38 cellular contexts compared by ENCODE assay signal in genomic region chr19:18538115-18538514, GRCh38.
"Had no signal": no experiment of that assay in that cellular context is flagged by ENCODE, and none has a peak within 500 bp of the region (broad histone marks: within the 10 kb centered on the region; RNA-seq: fewer than 3 reads in every experiment).

No MANE protein-coding gene starts in this region.

- H3K27me3 ChIP-seq: brain microvascular endothelial cell, Peyer's patch had no signal

- H3K9me3 ChIP-seq: Peyer's patch had no signal

- H3K9ac ChIP-seq: KMS-11 had no signal

- H3K4me3 ChIP-seq: Peyer's patch had no signal

- H3K4me3 Mint-ChIP-seq: activated CD4-positive, alpha-beta memory T cell treated with anti-CD3 and anti-CD28 coated beads, Interleukin-2, amount 10 ng/mL, durations not matched to agents 7 days and 5 days; activated CD8-positive, alpha-beta memory T cell treated with anti-CD3 and anti-CD28 coated beads, Interleukin-2, amount 10 ng/mL, durations not matched to agents 7 days and 5 days; activated naive CD8-positive, alpha-beta T cell treated with anti-CD3 and anti-CD28 coated beads for 36 hours; activated T-cell treated with anti-CD3 and anti-CD28 coated beads, Interleukin-2, amount 50 U/mL, for 72 hours; activated T-helper 17 cell treated with anti-CD3 and anti-CD28 coated beads, Interleukin-2, amount 50 U/mL, for 72 hours; WTC11 had no signal

- H3K4me2 ChIP-seq: KMS-11 had no signal

- H3K27me3 Mint-ChIP-seq: activated CD4-positive, alpha-beta memory T cell treated with anti-CD3 and anti-CD28 coated beads, Interleukin-2, amount 10 ng/mL, durations not matched to agents 7 days and 5 days; activated CD8-positive, alpha-beta memory T cell treated with anti-CD3 and anti-CD28 coated beads, Interleukin-2, amount 10 ng/mL, durations not matched to agents 7 days and 5 days; activated naive CD8-positive, alpha-beta T cell treated with anti-CD3 and anti-CD28 coated beads for 36 hours; activated T-helper 17 cell treated with anti-CD3 and anti-CD28 coated beads, Interleukin-2, amount 50 U/mL, for 72 hours had no signal

- DNase-seq: activated CD4-positive, alpha-beta memory T cell treated with anti-CD3 and anti-CD28 coated beads, Interleukin-2, amount 10 ng/mL, durations not matched to agents 7 days and 5 days; activated CD4-positive, alpha-beta T cell treated with anti-CD3 and anti-CD28 coated beads for 4 hours; activated CD4-positive, alpha-beta T cell treated with anti-CD3 and anti-CD28 coated beads, Interleukin-2, amount 50 U/mL, for 1 hour; activated CD4-positive, CD25-positive, alpha-beta regulatory T cell treated with anti-CD3 and anti-CD28 coated beads, Interleukin-2, amount 50 U/mL, for 72 hours; activated CD8-positive, alpha-beta memory T cell treated with anti-CD3 and anti-CD28 coated beads for 24 hours; activated CD8-positive, alpha-beta memory T cell treated with anti-CD3 and anti-CD28 coated beads, Interleukin-2, amount 10 ng/mL, durations not matched to agents 7 days and 5 days; activated effector memory CD4-positive, alpha-beta T cell treated with anti-CD3 and anti-CD28 coated beads, Interleukin-2, amount 50 U/mL, for 16 hours; activated naive CD4-positive, alpha-beta T cell; activated naive CD4-positive, alpha-beta T cell treated with anti-CD3 and anti-CD28 coated beads, Interleukin-2, amount 50 U/mL, for 16 hours; activated naive CD8-positive, alpha-beta T cell treated with anti-CD3 and anti-CD28 coated beads for 36 hours; activated T-cell treated with anti-CD3 and anti-CD28 coated beads, Interleukin-2, amount 50 U/mL, for 1 hour; activated T-cell treated with anti-CD3 and anti-CD28 coated beads, Interleukin-2, amount 50 U/mL, for 72 hours; amniotic stem cell; aorta; brain microvascular endothelial cell; central memory CD4-positive, alpha-beta T cell; MM.1S; MV-4-11; NCI-H1092; NCI-H146; NCI-H187; NCI-H2029 treated with DMSO at 0.1 percent for 48 hours; NCI-H2107; NCI-H2171; NCI-H510A; NCI-H526; NCI-H748 treated with DMSO at 0.1 percent for 48 hours; NK-92 treated with Interleukin-12 subunit alpha and Interleukin-12 subunit beta, amount 100 ng/mL, for 24 hours; PC-3; Peyer's patch; RPMI8226; SIG-M5; SW 1271; T-helper 1 cell had no signal

- H3K9me3 Mint-ChIP-seq: activated CD4-positive, alpha-beta memory T cell treated with anti-CD3 and anti-CD28 coated beads, Interleukin-2, amount 10 ng/mL, durations not matched to agents 7 days and 5 days; activated naive CD8-positive, alpha-beta T cell treated with anti-CD3 and anti-CD28 coated beads for 36 hours; activated T-cell treated with anti-CD3 and anti-CD28 coated beads, Interleukin-2, amount 50 U/mL, for 72 hours; activated T-helper 17 cell treated with anti-CD3 and anti-CD28 coated beads, Interleukin-2, amount 50 U/mL, for 72 hours; WTC11 had no signal

- ATAC-seq: activated CD8-positive, alpha-beta memory T cell treated with anti-CD3 and anti-CD28 coated beads, Interleukin-2, amount 10 ng/mL, durations not matched to agents 7 days and 5 days; activated T-cell treated with anti-CD3 and anti-CD28 coated beads, Interleukin-2, amount 50 U/mL, for 72 hours; activated T-helper 17 cell treated with anti-CD3 and anti-CD28 coated beads, Interleukin-2, amount 50 U/mL, for 72 hours; PC-3; Right ventricle myocardium inferior; WTC11 had no signal

- H3K27ac ChIP-seq: brain microvascular endothelial cell, KMS-11, Peyer's patch had no signal

- H3K27ac Mint-ChIP-seq: activated CD4-positive, alpha-beta memory T cell treated with anti-CD3 and anti-CD28 coated beads, Interleukin-2, amount 10 ng/mL, durations not matched to agents 7 days and 5 days; activated CD8-positive, alpha-beta memory T cell treated with anti-CD3 and anti-CD28 coated beads, Interleukin-2, amount 10 ng/mL, durations not matched to agents 7 days and 5 days; activated naive CD8-positive, alpha-beta T cell treated with anti-CD3 and anti-CD28 coated beads for 36 hours; activated T-cell treated with anti-CD3 and anti-CD28 coated beads, Interleukin-2, amount 50 U/mL, for 72 hours; activated T-helper 17 cell treated with anti-CD3 and anti-CD28 coated beads, Interleukin-2, amount 50 U/mL, for 72 hours; WTC11 had no signal
